In the genomic region with DNA sequence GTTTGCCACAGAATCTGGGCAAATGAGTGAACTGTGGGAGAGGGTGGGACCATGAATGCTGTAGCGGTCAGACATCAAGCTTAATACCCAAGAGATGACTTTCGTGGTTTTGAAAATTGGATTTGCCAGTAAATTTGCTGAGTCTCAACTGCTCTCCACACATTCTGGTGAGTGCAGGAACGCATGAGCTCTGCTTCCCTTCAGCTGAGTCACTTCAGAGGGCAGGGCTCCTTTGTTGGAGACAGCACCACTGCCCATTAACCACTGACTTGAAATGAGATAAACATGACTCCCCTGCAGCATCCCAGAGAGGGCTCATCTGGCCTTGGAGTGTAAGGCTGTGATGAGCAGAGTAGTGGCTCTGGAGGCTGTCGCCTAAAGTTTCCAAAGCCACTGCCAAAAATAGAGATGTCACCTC, we compare ENCODE assay signal across 10 cellular contexts. TPM values are rescaled to one million over a fixed set of nuclear protein-coding genes. Genes with fewer than 3 reads are reported as not detected.
DNase-seq lines count a peak whose midpoint lies in the region; ATAC-seq, FAIRE-seq and TF ChIP-seq lines count a peak whose summit lies in the region.
"Had no signal": no experiment of that assay in that cellular context is flagged by ENCODE, and none has a peak within 500 bp of the region (broad histone marks: within the 10 kb centered on the region; RNA-seq: fewer than 3 reads in every experiment).

No MANE protein-coding gene starts in this region.

- H3K79me2 ChIP-seq in endothelial cell of umbilical vein (ENCODE audit: control insufficient read depth, insufficient read depth, low read length): no peaks in the 10 kb centered on the region
- peaks cover 5% of the 10 kb centered on the region for H3K79me2 ChIP-seq in osteoblast (ENCODE audit: insufficient read depth, low read length)

- H3K4me3 ChIP-seq in endothelial cell of umbilical vein (replicated peaks in 1 of 3; ENCODE audit: insufficient read depth in 1 of 3, low read depth in 1 of 3, low read length in 3 of 3) (no peak overlapping the region), osteoblast (ENCODE audit: insufficient read depth, low read length) (no peak overlapping the region)

- no TSS peak for BruUV-seq in endothelial cell of umbilical vein (replicated peaks; lab: Mats Ljungman, UMichigan)

- FAIRE-seq in RCC 7860 (lab: Jason Lieb, UNC) (peak; percentile 98), endothelial cell of umbilical vein (lab: Jason Lieb, UNC) (peak; percentile 91)
- FAIRE-seq: G401.6 had no signal

- DNase-seq in EL (peak; percentile 98), RCC 7860 (ENCODE audit: low spot score) (peak; percentile 99), endothelial cell of umbilical vein (ENCODE audit: low read depth, low spot score) (peak; percentile 54), osteoblast (ENCODE audit: insufficient read length, low spot score, missing footprints) (peak; percentile 80), NCI-H345 (lab: John Stamatoyannopoulos, UW) (no peak)
- DNase-seq in activated CD8-positive, alpha-beta T cell treated with anti-CD3 and anti-CD28 coated beads for 36 hours: no peak

- no peak overlapping the region for H3K9ac ChIP-seq in endothelial cell of umbilical vein (replicated peaks; ENCODE audit: extremely low read depth, insufficient read depth, low read length)

- no peak for TF ChIP-seq POLR2A in endothelial cell of umbilical vein (IDR thresholded peaks at IDR 0.05; ENCODE audit: low read depth, low read length)

- CTCF ChIA-PET in endothelial cell of umbilical vein (lab: Charles Lee): interaction anchor here (1.0 to 2.0 kb wide), 6 partner anchors 9 to 50 kb away, joined by 3 to 9 read pairs (median 4); partner anchors contain the start of gene LXN
- CTCF ChIA-PET in activated CD8-positive, alpha-beta T cell treated with anti-CD3 and anti-CD28 coated beads for 36 hours (lab: Charles Lee): interaction anchor here (0.8 kb wide), 1 partner anchor 15 kb away, joined by 3 read pairs; no protein-coding TSS in a partner anchor

- H3K9me3 Mint-ChIP-seq in activated CD8-positive, alpha-beta T cell treated with anti-CD3 and anti-CD28 coated beads for 36 hours: no peaks in the 10 kb centered on the region
- H3K9me3 Mint-ChIP-seq: T-helper 1 cell treated with Interleukin-12 subunit alpha and Interleukin-12 subunit beta and Interleukin-4 antibody, amounts not matched to agents 30 μg/mL and 1 μg/mL, for 36 hours had no signal

- H3K4me1 ChIP-seq in endothelial cell of umbilical vein (ENCODE audit: control insufficient read depth, extremely low read depth, insufficient read depth, low read length) (peaks cover 35% of the 10 kb centered on the region), osteoblast (ENCODE audit: insufficient read depth, low read length) (peaks cover 41% of the 10 kb centered on the region)

- H3K36me3 ChIP-seq in endothelial cell of umbilical vein (ENCODE audit: control insufficient read depth in 2 of 2, extremely low read depth in 1 of 2, insufficient read depth in 2 of 2, low read length in 2 of 2): no peaks in the 10 kb centered on the region
- peaks cover 4% of the 10 kb centered on the region for H3K36me3 ChIP-seq in osteoblast (ENCODE audit: insufficient read depth, low read length)

- intact Hi-C loops in endothelial cell of umbilical vein (cut with micrococcal nuclease): loop anchor here (10.0 kb wide), 1 partner anchor 1055 kb away; no protein-coding TSS in a partner anchor
- intact Hi-C loops in activated CD8-positive, alpha-beta T cell treated with anti-CD3 and anti-CD28 coated beads for 36 hours (cut with micrococcal nuclease): no loop called here

- POLR2A ChIA-PET in endothelial cell of umbilical vein (lab: Charles Lee): interaction anchor here (1.0 kb wide), 1 partner anchor 50 kb away, joined by 3 read pairs; no protein-coding TSS in a partner anchor
- POLR2A ChIA-PET in activated CD8-positive, alpha-beta T cell treated with anti-CD3 and anti-CD28 coated beads for 36 hours (lab: Charles Lee): no interaction called here

- H3K27ac ChIP-seq in endothelial cell of umbilical vein (ENCODE audit: insufficient read depth, low read depth, low read length): peak overlapping the region; percentile 45
- peak overlapping the region; percentile 84 for H3K27ac ChIP-seq in osteoblast (ENCODE audit: low read depth, low read length)

- no peaks in the 10 kb centered on the region for H3K27me3 ChIP-seq in endothelial cell of umbilical vein (ENCODE audit: control insufficient read depth in 2 of 2, insufficient read depth in 2 of 2, low read length in 2 of 2)
- H3K27me3 ChIP-seq in osteoblast (ENCODE audit: insufficient read depth, low read length): no peaks in the 10 kb centered on the region

- peaks cover 44% of the 10 kb centered on the region for H3K36me3 Mint-ChIP-seq in activated CD8-positive, alpha-beta T cell treated with anti-CD3 and anti-CD28 coated beads for 36 hours (ENCODE audit: low read depth)

- H4K20me1 ChIP-seq in endothelial cell of umbilical vein (replicated peaks; ENCODE audit: control insufficient read depth, extremely low read depth, insufficient read depth, low read length) (no peaks in the 10 kb centered on the region), osteoblast (ENCODE audit: insufficient read depth, low read length) (no peaks in the 10 kb centered on the region)

- no peaks in the 10 kb centered on the region for H3K9me1 ChIP-seq in endothelial cell of umbilical vein (replicated peaks; ENCODE audit: control insufficient read depth, extremely low read depth, insufficient read depth, low read length)

- H3K4me3 Mint-ChIP-seq in activated CD8-positive, alpha-beta T cell treated with anti-CD3 and anti-CD28 coated beads for 36 hours: no peak overlapping the region
- H3K4me3 Mint-ChIP-seq: T-helper 1 cell treated with Interleukin-12 subunit alpha and Interleukin-12 subunit beta and Interleukin-4 antibody, amounts not matched to agents 30 μg/mL and 1 μg/mL, for 36 hours had no signal

- ATAC-seq in HG02588 (IDR thresholded peaks at IDR 0.05; ENCODE audit: unreplicated experiment): no peak
- no peak for ATAC-seq in GM21737 (IDR thresholded peaks at IDR 0.05; ENCODE audit: unreplicated experiment)
- no peak for ATAC-seq in activated CD8-positive, alpha-beta T cell treated with anti-CD3 and anti-CD28 coated beads for 36 hours

- H3K27ac Mint-ChIP-seq in activated CD8-positive, alpha-beta T cell treated with anti-CD3 and anti-CD28 coated beads for 36 hours: no peak overlapping the region
- H3K27ac Mint-ChIP-seq: T-helper 1 cell treated with Interleukin-12 subunit alpha and Interleukin-12 subunit beta and Interleukin-4 antibody, amounts not matched to agents 30 μg/mL and 1 μg/mL, for 36 hours had no signal

- H2AFZ ChIP-seq in endothelial cell of umbilical vein (ENCODE audit: low read depth, low read length) (peak overlapping the region; percentile 46), osteoblast (ENCODE audit: low read length) (no peak overlapping the region)

- no peaks in the 10 kb centered on the region for H3K27me3 Mint-ChIP-seq in activated CD8-positive, alpha-beta T cell treated with anti-CD3 and anti-CD28 coated beads for 36 hours

- H3K4me1 Mint-ChIP-seq in activated CD8-positive, alpha-beta T cell treated with anti-CD3 and anti-CD28 coated beads for 36 hours (ENCODE audit: low read depth): peaks cover 31% of the 10 kb centered on the region

- H3K9me3 ChIP-seq in endothelial cell of umbilical vein (replicated peaks; ENCODE audit: control insufficient read depth, insufficient read depth, low read length) (no peaks in the 10 kb centered on the region), osteoblast (ENCODE audit: low read depth, low read length) (no peaks in the 10 kb centered on the region)

- TF ChIP-seq CTCF in endothelial cell of umbilical vein (IDR thresholded peaks at IDR 0.05; ENCODE audit: extremely low read depth in 1 of 2, insufficient read depth in 1 of 2, low read depth in 1 of 2, low read length in 2 of 2) (no peak), osteoblast (IDR thresholded peaks at IDR 0.05; ENCODE audit: extremely low read depth, low read depth, low read length) (no peak)
- TF ChIP-seq CTCF in activated CD8-positive, alpha-beta T cell treated with anti-CD3 and anti-CD28 coated beads for 36 hours (IDR thresholded peaks at IDR 0.05): no peak

- no peak overlapping the region for H3K4me2 ChIP-seq in endothelial cell of umbilical vein (ENCODE audit: insufficient read depth, low read length)
- peak overlapping the region; percentile 40 for H3K4me2 ChIP-seq in osteoblast (ENCODE audit: insufficient read depth, low read length)

- dilution Hi-C loops in endothelial cell of umbilical vein (cut with MboI; ENCODE audit: extremely low pct_ligation_motif_present, low sequenced_read_pairs): no loop called here

TF ChIP-seq in endothelial cell of umbilical vein, 7 proteins besides CTCF, POLR2A, EP300 and RAD21:
- TF ChIP-seq JUN (IDR thresholded peaks at IDR 0.05; ENCODE audit: borderline replicate concordance, insufficient read depth, insufficient read length, low read depth) (no peak), FOS (IDR thresholded peaks at IDR 0.05; ENCODE audit: borderline replicate concordance, insufficient read depth, low read length) (peak; percentile 58)

RNA-seq across cellular contexts. Expression of gene RARRES1, which starts 22.6 kb away (rescaled TPM):
- total RNA-seq in endothelial cell of umbilical vein: 1.5 and 1.8 TPM in 2 replicates
- 0.98 and 1.2 TPM in 2 replicates for polyA plus RNA-seq in endothelial cell of umbilical vein
- polyA plus RNA-seq in endothelial cell of umbilical vein (2011; cell fraction: cytosol; rRNA removed): 0.68 and 0.71 TPM in 2 replicates
- polyA plus RNA-seq in endothelial cell of umbilical vein (2011; cell fraction: nucleus; rRNA removed): 0.54 and 0.98 TPM in 2 replicates
- 1.6 and 3.2 TPM in 2 replicates for polyA plus RNA-seq in endothelial cell of umbilical vein (2012)
- 0.22 and 1.1 TPM in 2 replicates for polyA minus RNA-seq in endothelial cell of umbilical vein
- 5.6 TPM for polyA minus RNA-seq in endothelial cell of umbilical vein (2011; cell fraction: cytosol; rRNA and poly(A)+ RNA removed)
- not detected in 2 replicates for polyA minus RNA-seq in endothelial cell of umbilical vein (2011; cell fraction: nucleus; rRNA and poly(A)+ RNA removed)
- total RNA-seq in osteoblast: 13.6 and 19.5 TPM in 2 replicates
- total RNA-seq in activated CD8-positive, alpha-beta T cell treated with anti-CD3 and anti-CD28 coated beads for 36 hours: not detected

RNA-seq across cellular contexts. Expression of gene LXN, which starts 37.2 kb away (rescaled TPM):
- total RNA-seq in endothelial cell of umbilical vein (118 and 119 TPM in 2 replicates), osteoblast (96.9 and 114 TPM in 2 replicates)
- 44.8 and 56.9 TPM in 2 replicates for polyA plus RNA-seq in endothelial cell of umbilical vein
- 87.4 and 95.6 TPM in 2 replicates for polyA plus RNA-seq in endothelial cell of umbilical vein (2011; cell fraction: cytosol; rRNA removed)
- polyA plus RNA-seq in endothelial cell of umbilical vein (2011; cell fraction: nucleus; rRNA removed): 35.7 and 36.2 TPM in 2 replicates
- 97.9 and 99.8 TPM in 2 replicates for polyA plus RNA-seq in endothelial cell of umbilical vein (2012)
- 31.9 and 32.7 TPM in 2 replicates for polyA minus RNA-seq in endothelial cell of umbilical vein
- 8.6 TPM for polyA minus RNA-seq in endothelial cell of umbilical vein (2011; cell fraction: cytosol; rRNA and poly(A)+ RNA removed)
- polyA minus RNA-seq in endothelial cell of umbilical vein (2011; cell fraction: nucleus; rRNA and poly(A)+ RNA removed): 13.0 and 22.6 TPM in 2 replicates
- total RNA-seq in activated CD8-positive, alpha-beta T cell treated with anti-CD3 and anti-CD28 coated beads for 36 hours: 1 to 10 TPM; 7.1 to 7.8 TPM

Comparison
In these comparisons a context has a peak if more than half of its experiments do, and no peak if none do; other contexts are left out.
1. DNase-seq: peak in EL (single experiment), RCC 7860 (single experiment), endothelial cell of umbilical vein (single experiment) and osteoblast (single experiment); none in NCI-H345 (single experiment) and activated CD8-positive, alpha-beta T cell treated with anti-CD3 and anti-CD28 coated beads for 36 hours (single experiment).
2. RNA of gene LXN, which starts 37.2 kb away (total RNA-seq): 118 to 119 TPM in endothelial cell of umbilical vein and 96.9 to 114 TPM in osteoblast; 7.1 to 7.8 TPM in activated CD8-positive, alpha-beta T cell treated with anti-CD3 and anti-CD28 coated beads for 36 hours; every median in the first group is over 10 times any median in the second.